In the genomic region with DNA sequence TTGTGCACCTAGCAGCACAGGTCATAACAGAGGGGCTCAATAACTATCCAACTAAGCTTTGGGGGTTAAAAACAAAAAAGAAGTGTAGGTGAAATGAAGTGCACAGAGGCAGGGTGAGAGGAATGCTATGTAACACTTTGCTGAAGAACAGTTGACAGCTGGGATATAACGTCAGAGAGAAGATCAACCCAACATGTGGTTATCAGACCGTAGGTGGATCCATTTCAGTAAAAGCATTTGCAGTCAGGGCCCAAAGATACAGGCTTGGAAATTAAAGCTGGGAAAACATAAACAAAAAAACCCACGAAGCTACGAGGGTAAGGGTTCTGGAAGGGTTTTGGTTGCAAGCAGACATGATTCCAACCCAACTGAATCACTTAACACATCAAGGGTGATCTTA, we compare ENCODE assay signal across 1 cellular context.
TF ChIP-seq lines count a peak whose summit lies in the region.

No MANE protein-coding gene starts in this region.

TF ChIP-seq in GM12878, 131 proteins besides CTCF, POLR2A, EP300 and RAD21 (continued from another document):
- TF ChIP-seq, protein P1, sequence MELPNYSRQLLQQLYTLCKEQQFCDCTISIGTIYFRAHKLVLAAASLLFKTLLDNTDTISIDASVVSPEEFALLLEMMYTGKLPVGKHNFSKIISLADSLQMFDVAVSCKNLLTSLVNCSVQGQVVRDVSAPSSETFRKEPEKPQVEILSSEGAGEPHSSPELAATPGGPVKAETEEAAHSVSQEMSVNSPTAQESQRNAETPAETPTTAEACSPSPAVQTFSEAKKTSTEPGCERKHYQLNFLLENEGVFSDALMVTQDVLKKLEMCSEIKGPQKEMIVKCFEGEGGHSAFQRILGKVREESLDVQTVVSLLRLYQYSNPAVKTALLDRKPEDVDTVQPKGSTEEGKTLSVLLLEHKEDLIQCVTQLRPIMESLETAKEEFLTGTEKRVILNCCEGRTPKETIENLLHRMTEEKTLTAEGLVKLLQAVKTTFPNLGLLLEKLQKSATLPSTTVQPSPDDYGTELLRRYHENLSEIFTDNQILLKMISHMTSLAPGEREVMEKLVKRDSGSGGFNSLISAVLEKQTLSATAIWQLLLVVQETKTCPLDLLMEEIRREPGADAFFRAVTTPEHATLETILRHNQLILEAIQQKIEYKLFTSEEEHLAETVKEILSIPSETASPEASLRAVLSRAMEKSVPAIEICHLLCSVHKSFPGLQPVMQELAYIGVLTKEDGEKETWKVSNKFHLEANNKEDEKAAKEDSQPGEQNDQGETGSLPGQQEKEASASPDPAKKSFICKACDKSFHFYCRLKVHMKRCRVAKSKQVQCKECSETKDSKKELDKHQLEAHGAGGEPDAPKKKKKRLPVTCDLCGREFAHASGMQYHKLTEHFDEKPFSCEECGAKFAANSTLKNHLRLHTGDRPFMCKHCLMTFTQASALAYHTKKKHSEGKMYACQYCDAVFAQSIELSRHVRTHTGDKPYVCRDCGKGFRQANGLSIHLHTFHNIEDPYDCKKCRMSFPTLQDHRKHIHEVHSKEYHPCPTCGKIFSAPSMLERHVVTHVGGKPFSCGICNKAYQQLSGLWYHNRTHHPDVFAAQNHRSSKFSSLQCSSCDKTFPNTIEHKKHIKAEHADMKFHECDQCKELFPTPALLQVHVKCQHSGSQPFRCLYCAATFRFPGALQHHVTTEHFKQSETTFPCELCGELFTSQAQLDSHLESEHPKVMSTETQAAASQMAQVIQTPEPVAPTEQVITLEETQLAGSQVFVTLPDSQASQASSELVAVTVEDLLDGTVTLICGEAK (IDR thresholded peaks at IDR 0.05; ENCODE audit: borderline replicate concordance) = no peak
- TF ChIP-seq SP1 (IDR thresholded peaks at IDR 0.05; ENCODE audit: low read depth, low read length) (no peak), TCF12 (IDR thresholded peaks at IDR 0.05; ENCODE audit: low read depth, low read length) (no peak)
- TF ChIP-seq, protein P2, sequence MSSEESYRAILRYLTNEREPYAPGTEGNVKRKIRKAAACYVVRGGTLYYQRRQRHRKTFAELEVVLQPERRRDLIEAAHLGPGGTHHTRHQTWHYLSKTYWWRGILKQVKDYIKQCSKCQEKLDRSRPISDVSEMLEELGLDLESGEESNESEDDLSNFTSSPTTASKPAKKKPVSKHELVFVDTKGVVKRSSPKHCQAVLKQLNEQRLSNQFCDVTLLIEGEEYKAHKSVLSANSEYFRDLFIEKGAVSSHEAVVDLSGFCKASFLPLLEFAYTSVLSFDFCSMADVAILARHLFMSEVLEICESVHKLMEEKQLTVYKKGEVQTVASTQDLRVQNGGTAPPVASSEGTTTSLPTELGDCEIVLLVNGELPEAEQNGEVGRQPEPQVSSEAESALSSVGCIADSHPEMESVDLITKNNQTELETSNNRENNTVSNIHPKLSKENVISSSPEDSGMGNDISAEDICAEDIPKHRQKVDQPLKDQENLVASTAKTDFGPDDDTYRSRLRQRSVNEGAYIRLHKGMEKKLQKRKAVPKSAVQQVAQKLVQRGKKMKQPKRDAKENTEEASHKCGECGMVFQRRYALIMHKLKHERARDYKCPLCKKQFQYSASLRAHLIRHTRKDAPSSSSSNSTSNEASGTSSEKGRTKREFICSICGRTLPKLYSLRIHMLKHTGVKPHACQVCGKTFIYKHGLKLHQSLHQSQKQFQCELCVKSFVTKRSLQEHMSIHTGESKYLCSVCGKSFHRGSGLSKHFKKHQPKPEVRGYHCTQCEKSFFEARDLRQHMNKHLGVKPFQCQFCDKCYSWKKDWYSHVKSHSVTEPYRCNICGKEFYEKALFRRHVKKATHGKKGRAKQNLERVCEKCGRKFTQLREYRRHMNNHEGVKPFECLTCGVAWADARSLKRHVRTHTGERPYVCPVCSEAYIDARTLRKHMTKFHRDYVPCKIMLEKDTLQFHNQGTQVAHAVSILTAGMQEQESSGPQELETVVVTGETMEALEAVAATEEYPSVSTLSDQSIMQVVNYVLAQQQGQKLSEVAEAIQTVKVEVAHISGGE (CRISPR knock-in tag; IDR thresholded peaks at IDR 0.05) = no peak
